Comparison of ENCODE assay signal across 19 cellular contexts in the genomic region with DNA sequence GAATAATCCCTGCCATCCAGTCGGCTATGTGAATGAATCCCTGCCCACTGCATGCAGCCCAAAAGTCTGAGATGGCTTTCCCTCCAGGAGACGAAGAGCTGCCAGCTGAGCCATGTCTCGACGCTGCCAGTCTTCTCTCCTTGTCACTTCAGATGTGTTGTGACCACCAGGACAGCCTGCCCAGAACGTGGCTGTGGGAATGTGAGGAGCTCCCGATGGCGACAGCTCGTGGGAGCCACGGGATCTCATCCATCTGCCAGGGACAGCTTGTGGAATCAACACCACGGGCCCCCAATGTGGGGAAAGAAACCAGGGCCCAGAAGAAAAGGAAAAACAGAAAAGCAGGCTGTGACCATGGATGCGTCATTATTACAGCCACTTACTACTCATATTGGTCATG.
DNase-seq lines count a peak whose midpoint lies in the region; ATAC-seq, FAIRE-seq and TF ChIP-seq lines count a peak whose summit lies in the region.
"Had no signal": no experiment of that assay in that cellular context is flagged by ENCODE, and none has a peak within 500 bp of the region (broad histone marks: within the 10 kb centered on the region; RNA-seq: fewer than 3 reads in every experiment).

No MANE protein-coding gene starts in this region.

- H3K79me2 ChIP-seq in HepG2 (ENCODE audit: insufficient read depth, low read length) (no peaks in the 10 kb centered on the region), PC-3 (ENCODE audit: low read length) (no peaks in the 10 kb centered on the region)

- WGBS in spleen, 5 donors = 78 to 90% (median 81%) methylated on average over 11 of the region's 11 CpGs
- 9% methylated on average over 9 of the region's 11 CpGs for WGBS in HepG2 (ENCODE audit: low lambda C conversion rate)

- H3K9me2 ChIP-seq in PC-3 (replicated peaks; ENCODE audit: low read length) = no peaks in the 10 kb centered on the region

- H4K20me1 ChIP-seq in HepG2 (ENCODE audit: insufficient read depth, low read length) (no peaks in the 10 kb centered on the region), PC-3 (ENCODE audit: low read length) (no peaks in the 10 kb centered on the region)

- H3K27me3 ChIP-seq in dorsolateral prefrontal cortex = no peaks in the 10 kb centered on the region
- H3K27me3 ChIP-seq in spleen (replicated peaks in 1 of 7) = peaks cover 0 to 24% (median 0%) of the 10 kb centered on the region in 7 donors
- peaks cover 2 to 25% of the 10 kb centered on the region in 2 experiments; a peak in 4 of 5 replicates for H3K27me3 ChIP-seq in HepG2 (ENCODE audit: control insufficient read depth in 1 of 2, insufficient read depth in 2 of 2, low read length in 2 of 2)
- H3K27me3 ChIP-seq in PC-3 (ENCODE audit: low read length) = peaks cover 73% of the 10 kb centered on the region
- H3K27me3 ChIP-seq: BE2C had no signal

- CTCF ChIA-PET in HepG2 (lab: Yijun Ruan, JAX; ENCODE audit: low intra/inter-chr PET ratio, low total read pairs) = no interaction called here
- CTCF ChIA-PET in PC-3 (lab: Charles Lee) = no interaction called here

- H3K36me3 ChIP-seq in spleen = no peaks in the 10 kb centered on the region
- no peaks in the 10 kb centered on the region for H3K36me3 ChIP-seq in HepG2 (replicated peaks in 1 of 2; ENCODE audit: control insufficient read depth in 1 of 2, insufficient read depth in 2 of 2, low read length in 2 of 2)
- H3K36me3 ChIP-seq in PC-3 (ENCODE audit: low read depth, low read length) = no peaks in the 10 kb centered on the region
- H3K36me3 ChIP-seq: BE2C, HAP-1 had no signal

- H3K4me1 ChIP-seq in spleen (peaks cover 0 to 11% (median 0%) of the 10 kb centered on the region in 6 donors), HepG2 (ENCODE audit: insufficient read depth, low read length) (no peaks in the 10 kb centered on the region), PC-3 (ENCODE audit: insufficient read depth, low read length) (no peaks in the 10 kb centered on the region)
- H3K4me1 ChIP-seq: Caco-2, HAP-1 had no signal

- no peaks in the 10 kb centered on the region for H3K9me3 Mint-ChIP-seq in brain
- H3K9me3 Mint-ChIP-seq: CD4-positive, alpha-beta T cell had no signal

- TF ChIP-seq EP300 in HepG2 (IDR thresholded peaks at IDR 0.05; ENCODE audit: low read depth in 2 of 2, low read length in 2 of 2) = no peak
- TF ChIP-seq EP300 in HepG2 (CRISPR knock-in tag; IDR thresholded peaks at IDR 0.05; ENCODE audit: borderline replicate concordance) = no peak

- no peak for FAIRE-seq in HepG2 (lab: Jason Lieb, UNC)
- FAIRE-seq: A204.1, D721Med, GM12892, GM18507 had no signal

- BruUV-seq in HepG2 (replicated peaks; lab: Mats Ljungman, UMichigan) = no TSS peak
- no TSS peak for BruUV-seq in PC-3 (replicated peaks; lab: Mats Ljungman, UMichigan)

- H3K4me3 Mint-ChIP-seq in brain = no peak overlapping the region
- H3K4me3 Mint-ChIP-seq: CD4-positive, alpha-beta T cell had no signal

- no peak for TF ChIP-seq RAD21 in HepG2 (CRISPR knock-in tag; IDR thresholded peaks at IDR 0.05)

- intact Hi-C loops in dorsolateral prefrontal cortex (cut with DNase I) = no loop called here
- intact Hi-C loops in spleen (cut with DNase I; ENCODE audit: low total_unique reads) = no loop called here
- intact Hi-C loops in HepG2 (cut with micrococcal nuclease; ENCODE audit: unreplicated experiment) = no loop called here
- intact Hi-C loops in PC-3 (cut with micrococcal nuclease) = no loop called here

- no peak overlapping the region for H3K4me3 ChIP-seq in dorsolateral prefrontal cortex
- H3K4me3 ChIP-seq in spleen = no peak overlapping the region
- no peak overlapping the region for H3K4me3 ChIP-seq in HepG2 (replicated peaks in 1 of 3; ENCODE audit: insufficient read depth in 1 of 3, low read depth in 2 of 3, low read length in 3 of 3)
- no peak overlapping the region for H3K4me3 ChIP-seq in PC-3 (ENCODE audit: low read length)
- H3K4me3 ChIP-seq: GM23248, HAP-1 had no signal

- in situ Hi-C loops in G401 (cut with HindIII; ENCODE audit: low sequenced_read_pairs) (no loop called here), HepG2 (cut with HindIII; ENCODE audit: extremely low pct_ligation_motif_present, low pct_unique_long_range_greater_than_20kb) (no loop called here)

- peak; percentile 77 for DNase-seq in G401 (ENCODE audit: low spot score)
- DNase-seq in dorsolateral prefrontal cortex = peak in 5 of 10 donors; percentile 42 to 74 (median 58)
- peak in 2 of 49 donors; percentile 28 to 40 for DNase-seq in substantia nigra (lab: John Stamatoyannopoulos, UW)
- DNase-seq in spleen = no peak
- DNase-seq in HepG2 (ENCODE audit: low spot score) = no peak
- no peak for DNase-seq in PC-3
- DNase-seq: ACHN; BE2C; Caco-2; CD4-positive, alpha-beta T cell; GDM1; GM23248 had no signal

- peaks cover 6% of the 10 kb centered on the region for H3K36me3 Mint-ChIP-seq in brain

- H3K9ac ChIP-seq in HepG2 (ENCODE audit: insufficient read depth, low read depth, low read length) (no peak overlapping the region), PC-3 (ENCODE audit: low read length) (no peak overlapping the region)
- H3K9ac ChIP-seq: GM23248 had no signal

- H2AFZ ChIP-seq in HepG2 (ENCODE audit: low read length) (no peak overlapping the region), PC-3 (ENCODE audit: low read length) (no peak overlapping the region)
- H2AFZ ChIP-seq: GM23248 had no signal

- H3F3A ChIP-seq in PC-3 (ENCODE audit: low read length, unreplicated experiment) = no peaks in the 10 kb centered on the region

- no peaks in the 10 kb centered on the region for H3K27me3 Mint-ChIP-seq in brain

- H3K27ac ChIP-seq in dorsolateral prefrontal cortex = peak overlapping the region in 53 of 59 donors; percentile 4 to 81 (median 54)
- peak overlapping the region; percentile 48 for H3K27ac ChIP-seq in substantia nigra (ENCODE audit: low read depth, low read length, poor library complexity, severe bottlenecking)
- H3K27ac ChIP-seq in spleen = no peak overlapping the region
- H3K27ac ChIP-seq in HepG2 (ENCODE audit: extremely low read length, insufficient read depth, low read length) = no peak overlapping the region
- no peak overlapping the region for H3K27ac ChIP-seq in PC-3 (ENCODE audit: low read length)
- H3K27ac ChIP-seq: C4-2B, GM23248 had no signal

- TF ChIP-seq POLR2A in spleen (IDR thresholded peaks at IDR 0.05) (no peak), HepG2 (IDR thresholded peaks at IDR 0.05; ENCODE audit: insufficient read depth in 1 of 2, low read depth in 2 of 2, low read length in 2 of 2) (no peak)

- H3K9me3 ChIP-seq in spleen (no peaks in the 10 kb centered on the region), HepG2 (ENCODE audit: low read length) (no peaks in the 10 kb centered on the region), PC-3 (ENCODE audit: low read length) (no peaks in the 10 kb centered on the region)
- H3K9me3 ChIP-seq: BE2C, Caco-2, HAP-1 had no signal

- ATAC-seq in HepG2 = no peak
- no peak for ATAC-seq in PC-3

- POLR2A ChIA-PET in HepG2 (lab: Yijun Ruan, JAX) (no interaction called here), PC-3 (lab: Charles Lee; ENCODE audit: unreplicated experiment) (no interaction called here)

- H3K4me1 Mint-ChIP-seq in brain = peaks cover 4% of the 10 kb centered on the region

- H3K27ac Mint-ChIP-seq in brain = peak overlapping the region in 3 of 5 experiments; percentile 1 to 40 (median 23)
- H3K27ac Mint-ChIP-seq: CD4-positive, alpha-beta T cell had no signal

- TF ChIP-seq CTCF in brain (conservative IDR thresholded peaks at IDR 0.05) = no peak
- no peak for TF ChIP-seq CTCF in dorsolateral prefrontal cortex (IDR thresholded peaks at IDR 0.05 in 54 of 56, conservative IDR thresholded peaks at IDR 0.05 in 2 of 56; ENCODE audit: low read depth in 1 of 56, partially characterized antibody in 56 of 56)
- no peak for TF ChIP-seq CTCF in spleen (IDR thresholded peaks at IDR 0.05 in 8 of 11, conservative IDR thresholded peaks at IDR 0.05 in 3 of 11)
- no peak for TF ChIP-seq CTCF in HepG2 (CRISPR knock-in tag; IDR thresholded peaks at IDR 0.05)
- TF ChIP-seq CTCF in PC-3 (conservative IDR thresholded peaks at IDR 0.05; ENCODE audit: low read depth, low read length) = no peak

- H3K4me2 ChIP-seq in HepG2 (ENCODE audit: low read depth, low read length) (no peak overlapping the region), PC-3 (ENCODE audit: low read length) (no peak overlapping the region)

TF ChIP-seq in HepG2, 621 proteins besides CTCF, POLR2A, EP300 and RAD21:
- no peak for TF ChIP-seq ZFP1 (CRISPR knock-in tag; IDR thresholded peaks at IDR 0.05)

Comparison
In these comparisons a context has a peak if more than half of its experiments do, and no peak if none do; other contexts are left out.
1. H3K27ac ChIP-seq: peak in dorsolateral prefrontal cortex (53 of 59) and substantia nigra (single experiment); none in spleen (0 of 8), HepG2 (single experiment) and PC-3 (single experiment).